Comparison of ENCODE assay signal across 8 cellular contexts in the genomic region with DNA sequence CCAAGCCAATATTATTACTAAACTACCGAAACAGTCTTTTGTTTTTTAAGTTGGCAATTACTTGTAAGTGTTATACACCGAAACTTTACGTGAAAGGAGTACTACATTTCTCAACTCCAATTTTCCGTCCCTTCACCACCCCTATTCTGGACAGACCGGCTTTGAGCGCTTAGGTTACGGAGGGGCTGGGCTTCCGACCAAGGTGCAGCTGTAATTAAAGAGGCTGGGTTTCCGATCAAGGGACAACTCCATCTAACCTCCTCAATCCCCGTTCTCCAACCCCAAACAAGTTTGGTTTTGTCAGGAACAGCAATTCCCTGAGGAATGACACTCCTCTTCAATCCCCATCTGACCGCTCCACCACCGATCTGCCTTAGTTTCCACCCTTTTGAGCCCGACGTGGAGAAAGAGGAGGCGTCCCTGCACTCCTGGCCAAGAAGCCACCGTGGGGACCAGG. TPM values are rescaled to one million over a fixed set of nuclear protein-coding genes. Genes with fewer than 3 reads are reported as not detected.
DNase-seq lines count a peak whose midpoint lies in the region; ATAC-seq and TF ChIP-seq lines count a peak whose summit lies in the region.

No MANE protein-coding gene starts in this region.

- H2AFZ ChIP-seq in Karpas-422 (ENCODE audit: low read length): peak overlapping the region; percentile 69; the same call in 1 of the 2 replicates
- H2AFZ ChIP-seq in trophoblast cell (ENCODE audit: insufficient read depth, low read length, poor library complexity): peak overlapping the region; percentile 98

- no peaks in the 10 kb centered on the region for H3K9me3 ChIP-seq in Karpas-422 (ENCODE audit: low read length)
- H3K9me3 ChIP-seq in gastroesophageal sphincter: no peaks in the 10 kb centered on the region
- no peaks in the 10 kb centered on the region for H3K9me3 ChIP-seq in trophoblast cell (ENCODE audit: insufficient read depth, low read depth, low read length)

- H2BK5ac ChIP-seq in trophoblast cell (ENCODE audit: low read depth, low read length, poor library complexity): peak overlapping the region; percentile 89

- TF ChIP-seq EP300 in gastroesophageal sphincter (IDR thresholded peaks at IDR 0.05): no peak

- peak overlapping the region; percentile 91 for H3K18ac ChIP-seq in trophoblast cell (ENCODE audit: low read length)

- no peak for TF ChIP-seq POLR2A in gastroesophageal sphincter (IDR thresholded peaks at IDR 0.05)

- H3K27me3 ChIP-seq in Karpas-422 (ENCODE audit: low read length) (no peaks in the 10 kb centered on the region), gastroesophageal sphincter (no peaks in the 10 kb centered on the region), trophoblast cell (ENCODE audit: insufficient read depth, low read length) (no peaks in the 10 kb centered on the region)

- no peaks in the 10 kb centered on the region for H3K9me2 ChIP-seq in Karpas-422 (replicated peaks; ENCODE audit: insufficient read depth, low read length)

- H3K4me2 ChIP-seq in Karpas-422 (ENCODE audit: low read depth, low read length, poor library complexity, severe bottlenecking) (peak overlapping the region; percentile 87), trophoblast cell (ENCODE audit: low read length) (peak overlapping the region; percentile 74)

- peak overlapping the region; percentile 88 for H3K4ac ChIP-seq in trophoblast cell (ENCODE audit: low read depth, low read length)

- H4K8ac ChIP-seq in trophoblast cell (ENCODE audit: low read depth, low read length): peak overlapping the region; percentile 95

- WGBS in gastroesophageal sphincter (ENCODE audit: low coverage in 1 of 2), 2 donors: 0 to 1% methylated on average over 11 to 16 of the region's 16 CpGs
- WGBS in trophoblast cell (ENCODE audit: extremely low coverage, insufficient coverage, insufficient read length): no CpG with 5 or more reads among the region's 16 CpGs

- H2BK120ac ChIP-seq in trophoblast cell (ENCODE audit: insufficient read depth, low read length, poor library complexity): peak overlapping the region; percentile 93

- H3K79me2 ChIP-seq in Karpas-422 (ENCODE audit: low read length) (peaks cover 55% of the 10 kb centered on the region), trophoblast cell (ENCODE audit: control insufficient read depth, insufficient read depth, low read length, poor library complexity) (peaks cover 10% of the 10 kb centered on the region)

- no peaks in the 10 kb centered on the region; the same call in 1 of the 2 replicates for H4K20me1 ChIP-seq in Karpas-422 (ENCODE audit: insufficient read depth, low read depth, low read length)

- H2BK12ac ChIP-seq in trophoblast cell (ENCODE audit: low read length): no peak overlapping the region

- ATAC-seq in gastroesophageal sphincter: no peak
- no peak for ATAC-seq in HG03159 (IDR thresholded peaks at IDR 0.05; ENCODE audit: unreplicated experiment)

- H3K14ac ChIP-seq in trophoblast cell (ENCODE audit: low read length): peak overlapping the region; percentile 96

- no peak overlapping the region for H2AK5ac ChIP-seq in trophoblast cell (ENCODE audit: low read length)

- H4K12ac ChIP-seq in trophoblast cell (ENCODE audit: low read depth, low read length): peak overlapping the region; percentile 95

- H3K36me3 ChIP-seq in Karpas-422 (ENCODE audit: insufficient read depth, low read length) (peaks cover 10% of the 10 kb centered on the region; the same call in 1 of the 2 replicates), gastroesophageal sphincter (peaks cover 0 to 8% of the 10 kb centered on the region in 2 donors), trophoblast cell (ENCODE audit: control insufficient read depth in 1 of 2, insufficient read depth in 2 of 2, low read length in 2 of 2) (peaks cover 0 to 2% of the 10 kb centered on the region in 2 experiments)

- DNase-seq in GM10266 (ENCODE audit: extremely low spot score) (peak; percentile 27), Karpas-422 (peak; percentile 72), activated T-cell treated with anti-CD3 and anti-CD28 coated beads for 48 hours (ENCODE audit: low read depth) (peak; percentile 29), trophoblast cell (peak; percentile 51 to 73), NCI-H526 treated with DMSO at 0.1 percent for 48 hours (lab: John Stamatoyannopoulos, UW) (no peak), DMS114 treated with DMSO at 0.1 percent for 48 hours (lab: John Stamatoyannopoulos, UW; ENCODE audit: unreplicated experiment) (no peak)

- peaks cover 11% of the 10 kb centered on the region for H3K79me1 ChIP-seq in trophoblast cell (ENCODE audit: low read length)

- no peak overlapping the region for H3K23ac ChIP-seq in trophoblast cell (ENCODE audit: low read length)

- H3K27ac ChIP-seq in Karpas-422 (ENCODE audit: low read length): peak overlapping the region; percentile 91
- H3K27ac ChIP-seq in gastroesophageal sphincter: peak overlapping the region; percentile 86 to 99 (median 95)
- H3K27ac ChIP-seq in trophoblast cell (ENCODE audit: low read depth, low read length): peak overlapping the region; percentile 95

- peak overlapping the region; percentile 96 for H4K91ac ChIP-seq in trophoblast cell (ENCODE audit: low read depth, low read length)

- H3K4me1 ChIP-seq in Karpas-422 (ENCODE audit: low read length) (peaks cover 53% of the 10 kb centered on the region), gastroesophageal sphincter (peaks cover 2 to 60% (median 18%) of the 10 kb centered on the region in 3 donors), trophoblast cell (ENCODE audit: control insufficient read depth in 1 of 2, insufficient read depth in 2 of 2, low read length in 2 of 2) (peaks cover 0 to 3% of the 10 kb centered on the region in 2 experiments)

- TF ChIP-seq CTCF in GM10266 (IDR thresholded peaks at IDR 0.05; ENCODE audit: control insufficient read depth, insufficient read depth, low read depth, missing control alignments): no peak
- no peak for TF ChIP-seq CTCF in gastroesophageal sphincter (IDR thresholded peaks at IDR 0.05)

- H3K9ac ChIP-seq in Karpas-422 (ENCODE audit: low read length) (peak overlapping the region; percentile 91), trophoblast cell (ENCODE audit: low read length) (peak overlapping the region; percentile 93)

- H3K4me3 ChIP-seq in Karpas-422 (ENCODE audit: low read length) (peak overlapping the region; percentile 94), gastroesophageal sphincter (peak overlapping the region; percentile 82 to 96), trophoblast cell (ENCODE audit: low read depth, low read length) (peak overlapping the region; percentile 90)

RNA-seq across cellular contexts. Expression of a gene that starts 0.6 kb away (rescaled TPM):
- total RNA-seq in Karpas-422 (2014; rRNA removed; shearing (Covaris generic); ENCODE audit: low replicate concordance): 45.0 and 51.2 TPM in 2 replicates
- 10 to 100 TPM; 21.5 to 50.6 (median 29.6) TPM for total RNA-seq in gastroesophageal sphincter
- 35.4 and 39.4 TPM in 2 replicates for polyA plus RNA-seq in trophoblast cell (2013)

Comparison
In these comparisons a context has a peak if more than half of its experiments do, and no peak if none do; other contexts are left out.
1. DNase-seq: peak in GM10266 (single experiment), Karpas-422 (single experiment), activated T-cell treated with anti-CD3 and anti-CD28 coated beads for 48 hours (single experiment) and trophoblast cell (2 of 2); none in NCI-H526 treated with DMSO at 0.1 percent for 48 hours (single experiment) and DMS114 treated with DMSO at 0.1 percent for 48 hours (single experiment).
2. Peak in every context shown above with its lines, with median percentiles within 50 percentile points of each other: H3K27ac ChIP-seq and H3K4me3 ChIP-seq.